ENCODE assay signal across 1 cellular context in genomic region chr2:30177440-30177839, GRCh38.
TF ChIP-seq lines count a peak whose summit lies in the region.

No MANE protein-coding gene starts in this region.

TF ChIP-seq in K562, 482 proteins besides CTCF, POLR2A, EP300 and RAD21:
- TF ChIP-seq BRD9 (IDR thresholded peaks at IDR 0.05; ENCODE audit: low read depth, partially characterized antibody) (no peak), NFATC3 (IDR thresholded peaks at IDR 0.05) (no peak), KDM1A (IDR thresholded peaks at IDR 0.05) (peak; percentile 51 to 69; a peak in 3 of 4 replicates), ADNP (tag; IDR thresholded peaks at IDR 0.05) (peak; percentile 52; the same call in 1 of the 2 replicates), ZNF146 (CRISPR knock-in tag; IDR thresholded peaks at IDR 0.05; ENCODE audit: unreplicated experiment) (peak; percentile 14), CUX1 (CRISPR knock-in tag; IDR thresholded peaks at IDR 0.05) (no peak), BCOR (IDR thresholded peaks at IDR 0.05) (peak; percentile 88), DLX4 (CRISPR knock-in tag; IDR thresholded peaks at IDR 0.05) (no peak), E2F5 (CRISPR knock-in tag; IDR thresholded peaks at IDR 0.05) (no peak), RBM25 (IDR thresholded peaks at IDR 0.05; ENCODE audit: low read depth, low read length, severe bottlenecking) (peak; percentile 84), E2F8 (IDR thresholded peaks at IDR 0.05; ENCODE audit: low read depth, partially characterized antibody) (no peak)
